ENCODE assay signal across 17 cellular contexts in genomic region chr9:86926130-86926529, GRCh38.
"Had no signal": no experiment of that assay in that cellular context is flagged by ENCODE, and none has a peak within 500 bp of the region (broad histone marks: within the 10 kb centered on the region; RNA-seq: fewer than 3 reads in every experiment).

No MANE protein-coding gene starts in this region.

- FAIRE-seq: frontal cortex, TTC549 had no signal

- H3K4me1 ChIP-seq: esophagus squamous epithelium had no signal

- DNase-seq: activated CD4-positive, alpha-beta memory T cell treated with anti-CD3 and anti-CD28 coated beads, Interleukin-2, amount 10 ng/mL, durations not matched to agents 7 days and 5 days; activated CD4-positive, alpha-beta T cell treated with anti-CD3 and anti-CD28 coated beads for 4 hours; activated gamma-delta T cell; activated T-cell treated with anti-CD3 and anti-CD28 coated beads, Interleukin-2, amount 50 U/mL, for 4 hours; amygdala; esophagus squamous epithelium; head of caudate nucleus; ovary; stimulated activated CD4-positive, alpha-beta T cell treated with anti-CD3 and anti-CD28 coated beads, Interleukin-12 subunit alpha, Interleukin-12 subunit beta, amount 100 ng/mL, for 4 hours; stimulated activated CD4-positive, alpha-beta T cell treated with anti-CD3 and anti-CD28 coated beads, Interleukin-2, amount 100 ng/mL, for 24 hours had no signal

- H3K27ac ChIP-seq: coronary artery, esophagus squamous epithelium, ovary had no signal

- H3K36me3 ChIP-seq: esophagus squamous epithelium, ovary had no signal

- H3K4me3 ChIP-seq: coronary artery, esophagus squamous epithelium, ovary had no signal

- H3K27me3 ChIP-seq: ovary had no signal

- H3K9me3 ChIP-seq: esophagus squamous epithelium, ovary had no signal

- ATAC-seq: activated naive CD4-positive, alpha-beta T cell treated with anti-CD3 and anti-CD28 coated beads, Interleukin-2, amount 50 U/mL, for 72 hours; activated T-cell treated with anti-CD3 and anti-CD28 coated beads, Interleukin-2, amount 50 U/mL, for 4 hours; sciatic nerve; stimulated activated effector memory CD8-positive, alpha-beta T cell treated with anti-CD3 and anti-CD28 coated beads, Interleukin-12 subunit alpha, Interleukin-12 subunit beta, amount 100 ng/mL, for 72 hours; WTC11 had no signal
